Comparison of ENCODE assay signal across 29 cellular contexts in the genomic region with DNA sequence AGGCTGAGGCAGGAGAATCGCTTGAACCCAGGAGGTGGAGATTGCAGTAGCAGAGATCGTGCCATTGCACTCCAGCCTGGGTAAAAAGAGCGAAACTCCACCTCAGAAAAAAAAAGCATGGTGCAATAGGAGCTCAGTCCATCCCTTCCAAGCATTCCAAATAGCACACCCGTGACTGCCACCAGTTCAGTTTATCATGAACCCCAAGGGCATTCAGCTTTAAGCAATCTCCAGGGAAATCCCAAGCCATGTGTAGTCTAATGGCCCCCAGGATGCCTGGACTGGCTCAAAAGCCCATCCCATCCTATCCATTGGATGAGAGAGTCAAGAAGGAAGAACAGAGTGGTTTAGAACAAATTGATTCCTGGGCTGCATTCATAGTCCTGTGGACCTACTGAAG.
"Had no signal": no experiment of that assay in that cellular context is flagged by ENCODE, and none has a peak within 500 bp of the region (broad histone marks: within the 10 kb centered on the region; RNA-seq: fewer than 3 reads in every experiment).

No MANE protein-coding gene starts in this region.

- H3K4me1 Mint-ChIP-seq: natural killer cell; stimulated activated naive CD8-positive, alpha-beta T cell treated with anti-CD3 and anti-CD28 coated beads, Interleukin-15, amount 100 ng/mL, for 72 hours had no signal

- DNase-seq: hypothalamus; immature natural killer cell; kidney; left colon; left lung; lower lobe of right lung; mammary epithelial cell; mesenchymal stem cell; natural killer cell; nephron progenitor cell; ovary; right lobe of liver; stimulated activated CD4-positive, alpha-beta T cell treated with anti-CD3 and anti-CD28 coated beads, Interleukin-1b, Interleukin-23, amount 100 ng/mL, for 48 hours; stimulated activated CD4-positive, alpha-beta T cell treated with anti-CD3 and anti-CD28 coated beads, Interleukin-2, amount 100 ng/mL, for 48 hours; stimulated activated CD4-positive, alpha-beta T cell treated with anti-CD3 and anti-CD28 coated beads, Interleukin-4, amount 100 ng/mL, for 4 hours; stimulated activated CD8-positive, alpha-beta memory T cell treated with anti-CD3 and anti-CD28 coated beads, Interleukin-4, amount 100 ng/mL, for 48 hours; stimulated activated naive CD4-positive, alpha-beta T cell treated with Interleukin-2 at 50 U/mL for 16 hours; stimulated activated naive CD8-positive, alpha-beta T cell treated with anti-CD3 and anti-CD28 coated beads, Interleukin-15, amount 100 ng/mL, for 72 hours; testis; thyroid gland; transverse colon; upper lobe of right lung had no signal

- ATAC-seq: left colon; left lung; lower lobe of right lung; natural killer cell; right lobe of liver; stimulated activated memory B cell treated with anti-CD40 and anti-IgM and Interleukin-4, amounts not matched to agents 10 μg/mL and 1 μg/mL and 100 μg/mL, for 72 hours; stimulated activated naive CD8-positive, alpha-beta T cell treated with anti-CD3 and anti-CD28 coated beads, Interleukin-15, amount 100 ng/mL, for 72 hours; upper lobe of right lung had no signal

- H3K36me3 ChIP-seq: left lung, lower lobe of right lung, neural progenitor cell, ovary, right atrium auricular region, right lobe of liver, thyroid gland, transverse colon, upper lobe of right lung had no signal

- H3K4me2 ChIP-seq: neural progenitor cell, smooth muscle cell had no signal

- H3K27me3 Mint-ChIP-seq: stimulated activated memory B cell treated with anti-CD40 and anti-IgM and Interleukin-4, amounts not matched to agents 10 μg/mL and 1 μg/mL and 100 μg/mL, for 72 hours had no signal

- H3K9me3 ChIP-seq: left lung, lower lobe of right lung, ovary, right atrium auricular region, right lobe of liver, testis, thyroid gland, transverse colon, upper lobe of right lung had no signal

- H3K27ac Mint-ChIP-seq: immature natural killer cell; natural killer cell; nephron progenitor cell; neural progenitor cell; progenitor cell of endocrine pancreas; stimulated activated memory B cell treated with anti-CD40 and anti-IgM and Interleukin-4, amounts not matched to agents 10 μg/mL and 1 μg/mL and 100 μg/mL, for 72 hours; stimulated activated naive CD8-positive, alpha-beta T cell treated with anti-CD3 and anti-CD28 coated beads, Interleukin-15, amount 100 ng/mL, for 72 hours had no signal

- H3K4me1 ChIP-seq: left lung, lower lobe of right lung, neural progenitor cell, right atrium auricular region, right lobe of liver, upper lobe of right lung had no signal

- H3K9ac ChIP-seq: neural progenitor cell had no signal

- H3K9me3 Mint-ChIP-seq: natural killer cell; nephron progenitor cell; neural progenitor cell; stimulated activated memory B cell treated with anti-CD40 and anti-IgM and Interleukin-4, amounts not matched to agents 10 μg/mL and 1 μg/mL and 100 μg/mL, for 72 hours; stimulated activated naive CD8-positive, alpha-beta T cell treated with anti-CD3 and anti-CD28 coated beads, Interleukin-15, amount 100 ng/mL, for 72 hours had no signal

- H3K4me3 ChIP-seq: left lung, lower lobe of right lung, neural progenitor cell, ovary, right atrium auricular region, right lobe of liver, smooth muscle cell, testis, thyroid gland, transverse colon, upper lobe of right lung had no signal

- H3K27me3 ChIP-seq: left lung, neural progenitor cell, ovary, right atrium auricular region, right lobe of liver, testis, thyroid gland, transverse colon, upper lobe of right lung had no signal

- H3K27ac ChIP-seq: left lung, lower lobe of right lung, neural progenitor cell, ovary, right atrium auricular region, right lobe of liver, testis, thyroid gland, transverse colon, upper lobe of right lung had no signal

- H3K36me3 Mint-ChIP-seq: immature natural killer cell; natural killer cell; neural progenitor cell; stimulated activated memory B cell treated with anti-CD40 and anti-IgM and Interleukin-4, amounts not matched to agents 10 μg/mL and 1 μg/mL and 100 μg/mL, for 72 hours had no signal

- H2AFZ ChIP-seq: neural progenitor cell had no signal

- FAIRE-seq: islet of Langerhans, kidney, urothelium cell line had no signal

- H3K4me3 Mint-ChIP-seq: immature natural killer cell; natural killer cell; nephron progenitor cell; neural progenitor cell; stimulated activated memory B cell treated with anti-CD40 and anti-IgM and Interleukin-4, amounts not matched to agents 10 μg/mL and 1 μg/mL and 100 μg/mL, for 72 hours; stimulated activated naive CD8-positive, alpha-beta T cell treated with anti-CD3 and anti-CD28 coated beads, Interleukin-15, amount 100 ng/mL, for 72 hours had no signal
